ENCODE assay signal across 12 cellular contexts in genomic region chr19:13938361-13939027, GRCh38. TPM values are rescaled to one million over a fixed set of nuclear protein-coding genes. Genes with fewer than 3 reads are reported as not detected.
DNase-seq lines count a peak whose midpoint lies in the region; ATAC-seq and TF ChIP-seq lines count a peak whose summit lies in the region.
"Had no signal": no experiment of that assay in that cellular context is flagged by ENCODE, and none has a peak within 500 bp of the region (broad histone marks: within the 10 kb centered on the region; RNA-seq: fewer than 3 reads in every experiment).

Gene PODNL1 (minus strand): TSS chr19:13938417. CDS start chr19:13938181, 236 bp downstream.

- no peaks in the 10 kb centered on the region for H3K27me3 ChIP-seq in brain microvascular endothelial cell (replicated peaks)
- no peaks in the 10 kb centered on the region for H3K27me3 ChIP-seq in hepatocyte
- peaks cover 9% of the 10 kb centered on the region for H3K27me3 ChIP-seq in suprapubic skin
- H3K27me3 ChIP-seq: SJSA1 had no signal

- TF ChIP-seq EP300 in suprapubic skin (IDR thresholded peaks at IDR 0.05), result no peak

- H3K36me3 ChIP-seq in HEK293 (ENCODE audit: control insufficient read depth in 2 of 2, insufficient read depth in 1 of 2, low read length in 2 of 2) (no peaks in the 10 kb centered on the region; a peak in 1 of 3 replicates), brain microvascular endothelial cell (replicated peaks) (no peaks in the 10 kb centered on the region), hepatocyte (replicated peaks; ENCODE audit: insufficient read depth, low read depth) (no peaks in the 10 kb centered on the region), suprapubic skin (no peaks in the 10 kb centered on the region)
- H3K36me3 ChIP-seq: SJSA1 had no signal

- no peak for ATAC-seq in GM19324 (IDR thresholded peaks at IDR 0.05; ENCODE audit: low FRiP score, unreplicated experiment)

- H3K9me2 ChIP-seq in hepatocyte (replicated peaks; ENCODE audit: insufficient read depth), result no peaks in the 10 kb centered on the region

- H4K20me1 ChIP-seq in hepatocyte (ENCODE audit: insufficient read depth, poor library complexity, severe bottlenecking), result no peaks in the 10 kb centered on the region

- H3K27ac ChIP-seq in HEK293 (ENCODE audit: extremely low read depth, low read depth, low read length) (no peak within 1 kb of the TSS), brain microvascular endothelial cell (no peak within 1 kb of the TSS), hepatocyte (no peak within 1 kb of the TSS), suprapubic skin (no peak within 1 kb of the TSS)
- H3K27ac ChIP-seq: SJSA1 had no signal

- no peaks in the 10 kb centered on the region for H3K9me3 ChIP-seq in HEK293 (ENCODE audit: control insufficient read depth, insufficient read depth, low read depth, low read length)
- no peaks in the 10 kb centered on the region for H3K9me3 ChIP-seq in hepatocyte (ENCODE audit: low read depth)
- no peaks in the 10 kb centered on the region for H3K9me3 ChIP-seq in suprapubic skin
- H3K9me3 ChIP-seq: SJSA1 had no signal

- H3K4me1 ChIP-seq in HEK293 (ENCODE audit: control insufficient read depth, insufficient read depth, low read length), result no peaks in the 10 kb centered on the region
- no peaks in the 10 kb centered on the region for H3K4me1 ChIP-seq in hepatocyte (ENCODE audit: insufficient read depth)
- peaks cover 15% of the 10 kb centered on the region for H3K4me1 ChIP-seq in suprapubic skin

- WGBS in hepatocyte (ENCODE audit: low lambda C conversion rate, missing lambda C conversion rate), result 50% methylated on average over 13 of the region's 20 CpGs
- WGBS in suprapubic skin, result 0% methylated on average over 1 of the region's 20 CpGs

- TF ChIP-seq POLR2A in suprapubic skin (IDR thresholded peaks at IDR 0.05), result no peak

- H2AFZ ChIP-seq in hepatocyte, result no peak within 1 kb of the TSS

- POLR2A ChIA-PET in HEK293 (lab: Yijun Ruan, JAX), result interaction anchor here (1.1 kb wide), 1 partner anchor 17 kb away, joined by 5 read pairs; no protein-coding TSS in a partner anchor

- H3K4me2 ChIP-seq in hepatocyte, result peak within 1 kb of the TSS; percentile 63

- TF ChIP-seq CTCF in HEK293 (tag by site-specific recombination; IDR thresholded peaks at IDR 0.05) (no peak), brain microvascular endothelial cell (IDR thresholded peaks at IDR 0.05; ENCODE audit: low read depth, low read length, missing control alignments) (no peak), hepatocyte (IDR thresholded peaks at IDR 0.05; ENCODE audit: poor library complexity) (no peak), suprapubic skin (IDR thresholded peaks at IDR 0.05) (no peak)

- H3K4me3 ChIP-seq in HEK293 (ENCODE audit: low read depth, low read length), result no peak within 1 kb of the TSS
- peak within 1 kb of the TSS; percentile 57 for H3K4me3 ChIP-seq in brain microvascular endothelial cell (ENCODE audit: low read depth, low read length)
- no peak within 1 kb of the TSS for H3K4me3 ChIP-seq in hepatocyte
- peak within 1 kb of the TSS; percentile 33 for H3K4me3 ChIP-seq in suprapubic skin
- H3K4me3 ChIP-seq: SJSA1 had no signal

- no peaks in the 10 kb centered on the region for H3K79me2 ChIP-seq in hepatocyte

- in situ Hi-C loops in brain microvascular endothelial cell (cut with HindIII; ENCODE audit: low pct_ligation_motif_present, low sequenced_read_pairs), result no loop called here

- CTCF ChIA-PET in HEK293 (lab: Yijun Ruan, JAX), result interaction anchor here (0.6 to 0.8 kb wide), 3 partner anchors 35 to 232 kb away, joined by 3 to 4 read pairs (median 3); partner anchors contain the start of gene ASF1B

- DNase-seq in brain microvascular endothelial cell, result peak; percentile 20
- peak; percentile 17 for DNase-seq in hepatocyte (ENCODE audit: low spot score)
- no peak for DNase-seq in suprapubic skin (ENCODE audit: low spot score in 2 of 2)
- no peak for DNase-seq in NCI-H1436 (lab: John Stamatoyannopoulos, UW)
- DNase-seq in NCI-H2227 treated with DMSO at 0.1 percent for 48 hours (lab: John Stamatoyannopoulos, UW), result no peak
- no peak for DNase-seq in NCI-H2029 (lab: John Stamatoyannopoulos, UW)
- DNase-seq: NCI-H1417 treated with DMSO at 0.1 percent for 48 hours, small intestine had no signal

TF ChIP-seq in HEK293, 187 proteins besides CTCF, POLR2A, EP300 and RAD21:
- TF ChIP-seq PRDM10 (tag by site-specific recombination; IDR thresholded peaks at IDR 0.05) (0 out of 2 replicates have a peak, but pooled peaks have one; percentile 50), ZBTB10 (tag by site-specific recombination; IDR thresholded peaks at IDR 0.05) (no peak)

RNA-seq across cellular contexts. Expression of gene PODNL1, which starts in this region (rescaled TPM):
- total RNA-seq in hepatocyte (0.17 TPM in 1 of 2 replicates, not detected in the other), suprapubic skin (10 to 100 TPM in 1 of 4 donors, 1 to 10 TPM in 3; 2.3 to 10.6 (median 5.7) TPM)
- polyA plus RNA-seq in hepatocyte, result 2.4 and 3.3 TPM in 2 replicates
- polyA plus RNA-seq: immature natural killer cell had no signal

Comparison
In these comparisons a context has a peak if more than half of its experiments do, and no peak if none do; other contexts are left out.
1. H3K4me3 ChIP-seq: peak in brain microvascular endothelial cell (single experiment) and suprapubic skin (single experiment); none in HEK293 (single experiment) and hepatocyte (single experiment).
2. DNase-seq: peak in brain microvascular endothelial cell (single experiment) and hepatocyte (single experiment); none in suprapubic skin (0 of 2), NCI-H1436 (single experiment), NCI-H2227 treated with DMSO at 0.1 percent for 48 hours (single experiment) and NCI-H2029 (single experiment).